In genomic region chr2:27085062-27085669, GRCh38 we compare ENCODE assay signal across 8 cellular contexts. TPM values are rescaled to one million over a fixed set of nuclear protein-coding genes. Genes with fewer than 3 reads are reported as not detected.
A peak's percentile ranks its signal among the peaks of the same experiment; 100 is the strongest.
DNase-seq lines count a peak whose midpoint lies in the region; ATAC-seq and TF ChIP-seq lines count a peak whose summit lies in the region.

No MANE protein-coding gene starts in this region.

- DNase-seq in HFFc6 = no peak
- no peak for DNase-seq in smooth muscle cell (lab: John Stamatoyannopoulos, UW; ENCODE audit: unreplicated experiment)
- no peak for DNase-seq in foreskin melanocyte
- no peak for DNase-seq in SKM-1 (lab: John Stamatoyannopoulos, UW; ENCODE audit: unreplicated experiment)
- no peak for DNase-seq in NOMO-1 treated with dmso at 0.1 percent for 144 hours (lab: John Stamatoyannopoulos, UW; ENCODE audit: unreplicated experiment)

- 53% methylated on average over 10 of the region's 10 CpGs for WGBS in smooth muscle cell (ENCODE audit: low lambda C conversion rate)

- H3K27me3 Mint-ChIP-seq in HFFc6 (ENCODE audit: insufficient read depth) = peaks cover 3% of the 10 kb centered on the region
- no peaks in the 10 kb centered on the region for H3K27me3 Mint-ChIP-seq in activated naive CD8-positive, alpha-beta T cell

- H3K9me3 Mint-ChIP-seq in HFFc6 = no peaks in the 10 kb centered on the region
- H3K9me3 Mint-ChIP-seq in activated naive CD8-positive, alpha-beta T cell (ENCODE audit: low read depth) = no peaks in the 10 kb centered on the region

- H3K4me1 Mint-ChIP-seq in HFFc6 (ENCODE audit: low read depth) = peaks cover 32% of the 10 kb centered on the region
- peaks cover 35% of the 10 kb centered on the region for H3K4me1 Mint-ChIP-seq in activated naive CD8-positive, alpha-beta T cell (ENCODE audit: low read depth)

- H3F3A ChIP-seq in smooth muscle cell (ENCODE audit: low read depth) = peaks cover 21% of the 10 kb centered on the region

- peaks cover 9% of the 10 kb centered on the region; the same call in 1 of the 2 replicates for H3K36me3 Mint-ChIP-seq in HFFc6 (ENCODE audit: low read depth)
- no peaks in the 10 kb centered on the region for H3K36me3 Mint-ChIP-seq in activated naive CD8-positive, alpha-beta T cell

- peak overlapping the region; percentile 62 for H3K4me3 Mint-ChIP-seq in HFFc6
- peak overlapping the region; percentile 82 for H3K4me3 Mint-ChIP-seq in activated naive CD8-positive, alpha-beta T cell

- H3K36me3 ChIP-seq in iPS-18a (ENCODE audit: control insufficient read depth, low read depth, low read length) (no peaks in the 10 kb centered on the region), smooth muscle cell (ENCODE audit: low read depth) (no peaks in the 10 kb centered on the region)

- H3K79me2 ChIP-seq in smooth muscle cell (ENCODE audit: low read depth) = peaks cover 7% of the 10 kb centered on the region

- TF ChIP-seq CTCF in HFFc6 (IDR thresholded peaks at IDR 0.05) (no peak; the same call in 1 of the 2 replicates), smooth muscle cell (IDR thresholded peaks at IDR 0.05; ENCODE audit: borderline replicate concordance, insufficient read depth, poor library complexity, severe bottlenecking) (no peak)

- peak overlapping the region; percentile 41 for H3K27ac Mint-ChIP-seq in HFFc6
- peak overlapping the region; percentile 66 for H3K27ac Mint-ChIP-seq in activated naive CD8-positive, alpha-beta T cell

- H3K27me3 ChIP-seq in iPS-18a (ENCODE audit: control insufficient read depth, insufficient read depth, low read length) (peaks cover 21% of the 10 kb centered on the region), smooth muscle cell (ENCODE audit: low read depth) (no peaks in the 10 kb centered on the region)

- peaks cover 7% of the 10 kb centered on the region for H3K4me1 ChIP-seq in iPS-18a (ENCODE audit: control insufficient read depth, low read depth, low read length)
- peaks cover 18% of the 10 kb centered on the region for H3K4me1 ChIP-seq in smooth muscle cell (ENCODE audit: low read depth)

- no peak overlapping the region for H2AFZ ChIP-seq in smooth muscle cell (ENCODE audit: low read depth)

- H3K9ac ChIP-seq in iPS-18a (ENCODE audit: low read length) = no peak overlapping the region
- H3K9ac ChIP-seq in smooth muscle cell (ENCODE audit: low read depth) = no peak overlapping the region

- no peak overlapping the region for H3K27ac ChIP-seq in iPS-18a (ENCODE audit: low read length)
- H3K27ac ChIP-seq in smooth muscle cell (ENCODE audit: low read depth) = peak overlapping the region; percentile 61

- H3K4me3 ChIP-seq in iPS-18a (ENCODE audit: low read length) (peak overlapping the region; percentile 69), smooth muscle cell (peak overlapping the region; percentile 83)

- no peak for ATAC-seq in HG02870 (IDR thresholded peaks at IDR 0.05; ENCODE audit: unreplicated experiment)

- H4K20me1 ChIP-seq in smooth muscle cell (ENCODE audit: low read depth) = peaks cover 33% of the 10 kb centered on the region

- H3K9me3 ChIP-seq in iPS-18a (ENCODE audit: control insufficient read depth, low read depth, low read length) (no peaks in the 10 kb centered on the region), smooth muscle cell (replicated peaks; ENCODE audit: low read depth) (no peaks in the 10 kb centered on the region)

- peak overlapping the region; percentile 99 for H3K4me2 ChIP-seq in smooth muscle cell

RNA-seq across cellular contexts. Expression of gene KHK, which starts 1.4 kb away (rescaled TPM):
- total RNA-seq in HFFc6 (2021; fragmentation: NEBNext Ultra II Directional; extraction: Animal tissue kit (Norgen Biotek cat#: 25700)) = 1 to 10 TPM; 1.0 to 1.7 (median 1.6) TPM
- 0.27 and 0.94 TPM in 2 replicates for total RNA-seq in smooth muscle cell
- polyA plus RNA-seq in smooth muscle cell = 1.6 and 2.1 TPM in 2 replicates

RNA-seq across cellular contexts. Expression of gene EMILIN1, which starts 6.8 kb away (rescaled TPM):
- total RNA-seq in HFFc6 (2021; fragmentation: NEBNext Ultra II Directional; extraction: Animal tissue kit (Norgen Biotek cat#: 25700)) = 100 to 1,000 TPM; 144 to 208 (median 183) TPM
- 111 and 131 TPM in 2 replicates for total RNA-seq in smooth muscle cell
- 330 and 518 TPM in 2 replicates for polyA plus RNA-seq in smooth muscle cell

RNA-seq across cellular contexts. Expression of gene OST4, which starts 13.7 kb away (rescaled TPM):
- 100 to 1,000 TPM; 500 to 565 (median 548) TPM for total RNA-seq in HFFc6 (2021; fragmentation: NEBNext Ultra II Directional; extraction: Animal tissue kit (Norgen Biotek cat#: 25700))
- 529 and 848 TPM in 2 replicates for total RNA-seq in smooth muscle cell
- polyA plus RNA-seq in smooth muscle cell = 1,164 and 1,292 TPM in 2 replicates

RNA-seq across cellular contexts. Expression of gene AGBL5, which starts 33.7 kb away (rescaled TPM):
- 10 to 100 TPM; 23.5 to 31.4 (median 28.6) TPM for total RNA-seq in HFFc6 (2021; fragmentation: NEBNext Ultra II Directional; extraction: Animal tissue kit (Norgen Biotek cat#: 25700))
- 10.9 and 13.7 TPM in 2 replicates for total RNA-seq in smooth muscle cell
- 17.1 and 20.0 TPM in 2 replicates for polyA plus RNA-seq in smooth muscle cell

RNA-seq across cellular contexts. Expression of gene CGREF1, which starts 33.8 kb away (rescaled TPM):
- under 1 TPM in 1 of 6 experiments, not detected in 5; 0.12 TPM for total RNA-seq in HFFc6 (2021; fragmentation: NEBNext Ultra II Directional; extraction: Animal tissue kit (Norgen Biotek cat#: 25700))
- 0.27 TPM in 1 of 2 replicates, not detected in the other for total RNA-seq in smooth muscle cell
- polyA plus RNA-seq in smooth muscle cell = 0.85 and 0.97 TPM in 2 replicates
